ENCODE assay signal across 10 cellular contexts in the genomic region with DNA sequence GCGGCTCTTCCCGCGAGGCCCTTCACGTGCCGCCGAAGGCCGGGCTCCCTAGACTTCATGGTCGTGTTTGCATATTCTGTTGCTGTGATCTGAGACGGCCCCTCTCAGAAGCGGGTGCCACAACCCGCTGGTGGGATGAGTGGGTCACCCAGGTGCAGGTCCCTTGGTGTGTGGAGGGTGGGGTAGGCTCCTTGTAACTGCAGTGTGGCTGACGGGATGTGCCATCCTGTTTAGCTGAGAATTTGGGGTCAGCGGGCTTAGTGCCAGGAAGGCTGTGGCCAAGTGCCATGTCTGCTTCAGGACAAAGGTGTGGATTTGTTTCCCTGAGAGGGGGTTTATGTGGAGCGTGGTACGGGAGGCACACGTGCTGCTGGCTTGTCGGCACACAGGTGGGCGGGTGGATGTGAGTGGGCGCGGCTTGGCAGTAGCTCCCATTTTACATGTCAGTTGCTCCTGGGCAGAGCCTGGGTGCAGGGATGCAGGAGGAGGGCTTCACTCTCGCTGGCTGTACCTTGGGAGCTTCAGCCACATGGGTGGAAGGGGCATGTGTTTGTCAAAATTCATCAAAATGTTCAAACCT. TPM values are rescaled to one million over a fixed set of nuclear protein-coding genes. Genes with fewer than 3 reads are reported as not detected.
A peak's percentile ranks its signal among the peaks of the same experiment; 100 is the strongest.
DNase-seq lines count a peak whose midpoint lies in the region; ATAC-seq and TF ChIP-seq lines count a peak whose summit lies in the region.
"Had no signal": no experiment of that assay in that cellular context is flagged by ENCODE, and none has a peak within 500 bp of the region (broad histone marks: within the 10 kb centered on the region; RNA-seq: fewer than 3 reads in every experiment).

No MANE protein-coding gene starts in this region.

- H3K4me3 Mint-ChIP-seq in glutamatergic neuron (ENCODE audit: unreplicated experiment), result peak overlapping the region; percentile 38

- H3K9me3 Mint-ChIP-seq in glutamatergic neuron (ENCODE audit: unreplicated experiment), result peaks cover 8% of the 10 kb centered on the region

- peaks cover 6% of the 10 kb centered on the region for H3K27me3 Mint-ChIP-seq in glutamatergic neuron (ENCODE audit: unreplicated experiment)

- H3K4me1 Mint-ChIP-seq in glutamatergic neuron (ENCODE audit: low read depth, unreplicated experiment), result peaks cover 23% of the 10 kb centered on the region

- DNase-seq in NCI-H1417 (lab: John Stamatoyannopoulos, UW) (peak in 2 of 3 experiments; percentile 9 to 14), NCI-H1417 treated with DMSO at 0.1 percent for 48 hours (lab: John Stamatoyannopoulos, UW) (no peak), SHP77 treated with DMSO at 0.1 percent for 48 hours (lab: John Stamatoyannopoulos, UW) (peak; percentile 45), glutamatergic neuron (no peak), NCI-H524 (lab: John Stamatoyannopoulos, UW) (no peak)

- H3K27ac Mint-ChIP-seq in glutamatergic neuron (ENCODE audit: unreplicated experiment), result peak overlapping the region; percentile 25

- ATAC-seq in GM21786 (IDR thresholded peaks at IDR 0.05; ENCODE audit: unreplicated experiment) (no peak), HG02759 (IDR thresholded peaks at IDR 0.05; ENCODE audit: unreplicated experiment) (no peak)
- ATAC-seq: GM12878 had no signal

- peak overlapping the region; percentile 40 for H3K27ac ChIP-seq in temporal lobe (ENCODE audit: low read depth, low read length)

- TF ChIP-seq CTCF in glutamatergic neuron (IDR thresholded peaks at IDR 0.05; ENCODE audit: partially characterized antibody, unreplicated experiment), result no peak

- peaks cover 4% of the 10 kb centered on the region for H3K36me3 Mint-ChIP-seq in glutamatergic neuron (ENCODE audit: unreplicated experiment)

RNA-seq across cellular contexts. Expression of a gene that starts 9.2 kb away (rescaled TPM):
- total RNA-seq in glutamatergic neuron (ENCODE audit: unreplicated experiment), result 61.9 TPM
- total RNA-seq in temporal lobe, result 0.74 TPM
- total RNA-seq: A172 had no signal

RNA-seq across cellular contexts. Expression of a gene that starts 14.5 kb away (rescaled TPM):
- 63.6 TPM for total RNA-seq in glutamatergic neuron (ENCODE audit: unreplicated experiment)
- 23.1 TPM for total RNA-seq in temporal lobe

RNA-seq across cellular contexts. Expression of a gene that starts 20.0 kb away (rescaled TPM):
- total RNA-seq in glutamatergic neuron (ENCODE audit: unreplicated experiment), result 16.6 TPM
- 9.3 TPM for total RNA-seq in temporal lobe

RNA-seq across cellular contexts. Expression of a gene that starts 27.5 kb away (rescaled TPM):
- total RNA-seq in glutamatergic neuron (ENCODE audit: unreplicated experiment) (24.6 TPM), temporal lobe (10.8 TPM)

RNA-seq across cellular contexts. Expression of a gene that starts 31.8 kb away (rescaled TPM):
- 48.3 TPM for total RNA-seq in glutamatergic neuron (ENCODE audit: unreplicated experiment)
- 20.9 TPM for total RNA-seq in temporal lobe

Comparison
In these comparisons a context has a peak if more than half of its experiments do, and no peak if none do; other contexts are left out.
1. DNase-seq: peak in NCI-H1417 (2 of 3) and SHP77 treated with DMSO at 0.1 percent for 48 hours (single experiment); none in NCI-H1417 treated with DMSO at 0.1 percent for 48 hours (single experiment), glutamatergic neuron (single experiment) and NCI-H524 (0 of 2).
2. RNA of a gene that starts 9.2 kb away (total RNA-seq): 61.9 TPM in glutamatergic neuron (single experiment); 0.74 TPM in temporal lobe (single experiment); every median in the first group is over 10 times any median in the second.